9 cellular contexts compared by ENCODE assay signal in genomic region chr3:149203758-149204157, GRCh38. TPM values are rescaled to one million over a fixed set of nuclear protein-coding genes. Genes with fewer than 3 reads are reported as not detected.
DNase-seq lines count a peak whose midpoint lies in the region; ATAC-seq and TF ChIP-seq lines count a peak whose summit lies in the region.
"Had no signal": no experiment of that assay in that cellular context is flagged by ENCODE, and none has a peak within 500 bp of the region (broad histone marks: within the 10 kb centered on the region; RNA-seq: fewer than 3 reads in every experiment).

No MANE protein-coding gene starts in this region.

- peaks cover 7% of the 10 kb centered on the region for H3K4me1 Mint-ChIP-seq in activated T-helper 17 cell treated with anti-CD3 and anti-CD28 coated beads, Interleukin-2, amount 50 U/mL, for 72 hours

- POLR2A ChIA-PET in HEK293T (lab: Yijun Ruan, JAX), result no interaction called here

- CTCF ChIA-PET in HEK293T (lab: Yijun Ruan, JAX), result no interaction called here

- H3K36me3 Mint-ChIP-seq in activated T-helper 17 cell treated with anti-CD3 and anti-CD28 coated beads, Interleukin-2, amount 50 U/mL, for 72 hours (ENCODE audit: low read depth), result no peaks in the 10 kb centered on the region

- DNase-seq in NCI-H524 (lab: John Stamatoyannopoulos, UW), result no peak
- DNase-seq in COLO668 (lab: John Stamatoyannopoulos, UW; ENCODE audit: unreplicated experiment), result no peak
- DNase-seq in NCI-H748 (lab: John Stamatoyannopoulos, UW; ENCODE audit: unreplicated experiment), result no peak
- no peak for DNase-seq in HEK293T (ENCODE audit: extremely low spot score)
- DNase-seq: NCI-H2081 had no signal

- H3K27me3 Mint-ChIP-seq in activated T-helper 17 cell treated with anti-CD3 and anti-CD28 coated beads, Interleukin-2, amount 50 U/mL, for 72 hours, result peaks cover 22% of the 10 kb centered on the region

- H3K9me3 Mint-ChIP-seq in activated T-helper 17 cell treated with anti-CD3 and anti-CD28 coated beads, Interleukin-2, amount 50 U/mL, for 72 hours, result no peaks in the 10 kb centered on the region

- ATAC-seq in GM18508 (IDR thresholded peaks at IDR 0.05; ENCODE audit: insufficient read depth, unreplicated experiment) (peak; percentile 99), GM21526 (IDR thresholded peaks at IDR 0.05; ENCODE audit: low FRiP score, unreplicated experiment) (peak; percentile 99), HG03432 (IDR thresholded peaks at IDR 0.05; ENCODE audit: unreplicated experiment) (peak; percentile 100)
- peak; percentile 79 for ATAC-seq in activated T-helper 17 cell treated with anti-CD3 and anti-CD28 coated beads, Interleukin-2, amount 50 U/mL, for 72 hours (replicated peaks)

- H3K4me3 Mint-ChIP-seq in activated T-helper 17 cell treated with anti-CD3 and anti-CD28 coated beads, Interleukin-2, amount 50 U/mL, for 72 hours, result no peak overlapping the region

- H3K27ac Mint-ChIP-seq in activated T-helper 17 cell treated with anti-CD3 and anti-CD28 coated beads, Interleukin-2, amount 50 U/mL, for 72 hours, result no peak overlapping the region

TF ChIP-seq in HEK293T, 16 proteins besides CTCF, POLR2A, EP300 and RAD21:
- no peak for TF ChIP-seq ELF4 (IDR thresholded peaks at IDR 0.05)
- no peak for TF ChIP-seq SUZ12 (IDR thresholded peaks at IDR 0.05)
- TF ChIP-seq BHLHE40 (IDR thresholded peaks at IDR 0.05; ENCODE audit: borderline replicate concordance), result no peak
- TF ChIP-seq LEF1 (IDR thresholded peaks at IDR 0.05; ENCODE audit: borderline replicate concordance), result no peak
- TF ChIP-seq NFRKB (IDR thresholded peaks at IDR 0.05), result no peak
- no peak for TF ChIP-seq CTBP1 (IDR thresholded peaks at IDR 0.05; ENCODE audit: borderline replicate concordance)
- TF ChIP-seq TARDBP (IDR thresholded peaks at IDR 0.05), result no peak

RNA-seq across cellular contexts. Expression of gene CP, which starts 17.9 kb away (rescaled TPM):
- total RNA-seq in activated T-helper 17 cell treated with anti-CD3 and anti-CD28 coated beads, Interleukin-2, amount 50 U/mL, for 72 hours, result not detected
